In the genomic region with DNA sequence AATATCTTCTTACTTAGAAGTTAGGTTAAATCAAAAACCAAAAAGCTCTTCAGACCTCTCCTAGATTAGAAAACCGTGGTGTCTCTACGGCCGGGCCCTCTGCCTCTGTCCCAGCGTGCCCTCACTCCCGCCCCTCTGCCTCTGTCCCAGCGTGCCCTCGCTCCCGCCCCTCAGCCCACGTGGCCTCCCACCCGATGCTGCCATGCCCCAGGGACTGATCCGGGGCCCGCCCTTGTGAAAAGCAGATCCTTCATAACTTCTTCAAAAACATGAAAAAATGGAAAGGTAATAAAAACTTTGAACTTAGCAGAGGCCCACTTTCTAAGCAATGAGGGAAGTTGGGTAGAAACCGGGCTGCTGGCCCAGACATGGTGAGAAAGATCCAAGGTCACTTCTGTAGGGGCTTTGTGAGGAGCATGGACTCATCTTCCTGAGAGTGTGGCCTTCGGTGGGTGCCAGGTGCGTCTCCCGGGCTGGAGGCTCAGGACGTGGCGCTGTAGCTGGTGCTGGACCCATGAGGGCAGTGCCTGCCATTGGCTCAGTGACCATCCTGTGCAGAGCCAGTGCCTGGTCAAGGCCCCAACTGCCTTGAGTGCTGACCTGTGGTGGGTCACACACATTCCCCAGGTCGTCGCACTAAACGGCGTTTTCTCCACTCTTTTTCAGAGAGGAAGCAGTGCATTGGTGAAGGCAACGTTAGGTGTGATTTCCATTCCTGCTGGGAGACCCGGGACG, we compare ENCODE assay signal across 20 cellular contexts. TPM values are rescaled to one million over a fixed set of nuclear protein-coding genes. Genes with fewer than 3 reads are reported as not detected.
DNase-seq lines count a peak whose midpoint lies in the region; ATAC-seq, FAIRE-seq and TF ChIP-seq lines count a peak whose summit lies in the region.
"Had no signal": no experiment of that assay in that cellular context is flagged by ENCODE, and none has a peak within 500 bp of the region (broad histone marks: within the 10 kb centered on the region; RNA-seq: fewer than 3 reads in every experiment).

No MANE protein-coding gene starts in this region.

- H3K14ac ChIP-seq in H1 (ENCODE audit: insufficient read length), result no peak overlapping the region

- H3K23me2 ChIP-seq in H1 (ENCODE audit: low read depth, low read length), result peaks cover 11% of the 10 kb centered on the region

- H2BK120ac ChIP-seq in H1 (replicated peaks; ENCODE audit: low read depth, low read length), result no peak overlapping the region

- DNase-seq in HEK293T (ENCODE audit: extremely low spot score) (no peak), H1 (ENCODE audit: low read depth in 1 of 2, low spot score in 2 of 2) (no peak), posterior vena cava (ENCODE audit: low spot score) (peak; percentile 78), urothelium cell line (ENCODE audit: low spot score) (no peak)
- DNase-seq: ACHN; BE2C; CD4-positive, alpha-beta memory T cell; GF-D8; GOT3; H9; KG1 had no signal

- peaks cover 8 to 22% (median 17%) of the 10 kb centered on the region in 11 experiments; a peak in 21 of 22 replicates for H3K27me3 ChIP-seq in BLaER1 treated with 17β-estradiol and CSF1 and Interleukin-3, amounts not matched to agents 10 nM and 100 nM
- H3K27me3 ChIP-seq in H1 (replicated peaks in 1 of 4; ENCODE audit: control insufficient read depth in 3 of 4, extremely low read depth in 1 of 4, insufficient read depth in 3 of 4, low read length in 3 of 4) (peaks cover 19 to 31% (median 24%) of the 10 kb centered on the region in 4 experiments), gastroesophageal sphincter (peaks cover 49% of the 10 kb centered on the region)

- no peak overlapping the region for H2BK20ac ChIP-seq in H1 (ENCODE audit: low read length)

- no peak overlapping the region for H3K23ac ChIP-seq in H1 (ENCODE audit: insufficient read length)

- FAIRE-seq in H1 (lab: Jason Lieb, UNC), result no peak
- FAIRE-seq in urothelium cell line (lab: Jason Lieb, UNC), result no peak
- FAIRE-seq: A204.1, HTR-8/SVneo had no signal

- no peak overlapping the region for H3K56ac ChIP-seq in H1 (replicated peaks; ENCODE audit: insufficient read length, low read depth, low read length)

- H3K9ac ChIP-seq in BLaER1 treated with 17β-estradiol and CSF1 and Interleukin-3, amounts not matched to agents 10 nM and 100 nM, result no peak overlapping the region
- H3K9ac ChIP-seq in H1 (replicated peaks in 1 of 4; ENCODE audit: extremely low read depth in 1 of 4, low read depth in 3 of 4, low read length in 3 of 4), result no peak overlapping the region

- H3K4me3 ChIP-seq in BLaER1 treated with 17β-estradiol and CSF1 and Interleukin-3, amounts not matched to agents 10 nM and 100 nM, result no peak overlapping the region
- H3K4me3 ChIP-seq in H1 (ENCODE audit: extremely low read depth in 1 of 4, insufficient read depth in 2 of 4, low read depth in 3 of 4, low read length in 4 of 4) (no peak overlapping the region), gastroesophageal sphincter (no peak overlapping the region)

- no peaks in the 10 kb centered on the region for H3K4me1 Mint-ChIP-seq in activated T-helper 17 cell treated with anti-CD3 and anti-CD28 coated beads, Interleukin-2, amount 50 U/mL, for 72 hours
- H3K4me1 Mint-ChIP-seq: CD14-positive monocyte had no signal

- peaks cover 0 to 16% (median 4%) of the 10 kb centered on the region in 11 experiments; a peak in 8 of 22 replicates for H4K20me1 ChIP-seq in BLaER1 treated with 17β-estradiol and CSF1 and Interleukin-3, amounts not matched to agents 10 nM and 100 nM
- H4K20me1 ChIP-seq in H1 (replicated peaks in 1 of 2; ENCODE audit: control insufficient read depth in 1 of 2, insufficient read depth in 2 of 2, low read length in 2 of 2), result peaks cover 0 to 5% of the 10 kb centered on the region in 2 experiments

- H3K79me2 ChIP-seq in H1 (ENCODE audit: control insufficient read depth in 1 of 2, insufficient read depth in 2 of 2, low read length in 2 of 2), result no peaks in the 10 kb centered on the region

- intact Hi-C loops in posterior vena cava (cut with DNase I), result no loop called here

- peak overlapping the region; percentile 24; the same call in 1 of the 2 replicates for H2AK5ac ChIP-seq in H1 (ENCODE audit: low read depth, low read length)

- H4K5ac ChIP-seq in H1 (ENCODE audit: insufficient read length, low read depth, low read length), result no peak overlapping the region

- no peaks in the 10 kb centered on the region for H3K9me3 ChIP-seq in BLaER1 treated with 17β-estradiol and CSF1 and Interleukin-3, amounts not matched to agents 10 nM and 100 nM (replicated peaks in 1 of 11)
- H3K9me3 ChIP-seq in H1 (ENCODE audit: insufficient read depth in 2 of 2, low read depth in 1 of 2, low read length in 1 of 2) (no peaks in the 10 kb centered on the region; a peak in 1 of 4 replicates), gastroesophageal sphincter (no peaks in the 10 kb centered on the region)
- H3K9me3 ChIP-seq: BE2C had no signal

- no peak overlapping the region for H4K8ac ChIP-seq in H1 (ENCODE audit: extremely low read depth, insufficient read depth, low read length)

- no peak overlapping the region for H2BK5ac ChIP-seq in H1 (ENCODE audit: low read depth, low read length)

- H3K27ac ChIP-seq in BLaER1 treated with 17β-estradiol and CSF1 and Interleukin-3, amounts not matched to agents 10 nM and 100 nM, result no peak overlapping the region
- no peak overlapping the region for H3K27ac ChIP-seq in H1 (ENCODE audit: low read depth, low read length)
- no peak overlapping the region for H3K27ac ChIP-seq in gastroesophageal sphincter
- H3K27ac ChIP-seq: HL-60 had no signal

- H3K4ac ChIP-seq in H1 (replicated peaks; ENCODE audit: insufficient read length, low read depth, low read length), result no peak overlapping the region

- no peaks in the 10 kb centered on the region for H3K9me3 Mint-ChIP-seq in activated T-helper 17 cell treated with anti-CD3 and anti-CD28 coated beads, Interleukin-2, amount 50 U/mL, for 72 hours
- H3K9me3 Mint-ChIP-seq: IgD-negative memory B cell had no signal

- CTCF ChIA-PET in HEK293T (lab: Yijun Ruan, JAX), result no interaction called here
- CTCF ChIA-PET in H1 (lab: Charles Lee; ENCODE audit: partially characterized antibody), result interaction anchor here (0.8 to 1.1 kb wide), 2 partner anchors 39 to 171 kb away, joined by 3 read pairs; no protein-coding TSS in a partner anchor

- TF ChIP-seq EP300 in H1 (IDR thresholded peaks at IDR 0.05; ENCODE audit: borderline replicate concordance in 1 of 2, low read depth in 2 of 2, low read length in 2 of 2) (no peak), gastroesophageal sphincter (IDR thresholded peaks at IDR 0.05) (no peak)

- ATAC-seq in activated T-helper 17 cell treated with anti-CD3 and anti-CD28 coated beads, Interleukin-2, amount 50 U/mL, for 72 hours (replicated peaks), result no peak
- no peak for ATAC-seq in gastroesophageal sphincter
- ATAC-seq in HG02678 (IDR thresholded peaks at IDR 0.05; ENCODE audit: unreplicated experiment), result no peak

- H3K27me3 Mint-ChIP-seq in activated T-helper 17 cell treated with anti-CD3 and anti-CD28 coated beads, Interleukin-2, amount 50 U/mL, for 72 hours, result peaks cover 25% of the 10 kb centered on the region

- H3K79me1 ChIP-seq in H1 (ENCODE audit: low read depth, low read length), result peaks cover 6% of the 10 kb centered on the region

- H2BK12ac ChIP-seq in H1 (ENCODE audit: low read depth, low read length), result no peak overlapping the region

- H2BK15ac ChIP-seq in H1 (ENCODE audit: low read length), result no peak overlapping the region

- POLR2A ChIA-PET in HEK293T (lab: Yijun Ruan, JAX) (no interaction called here), H1 (lab: Charles Lee; ENCODE audit: partially characterized antibody) (no interaction called here)

- no peak overlapping the region for H3K4me3 Mint-ChIP-seq in activated T-helper 17 cell treated with anti-CD3 and anti-CD28 coated beads, Interleukin-2, amount 50 U/mL, for 72 hours
- H3K4me3 Mint-ChIP-seq: CD14-positive monocyte; CD4-positive, alpha-beta memory T cell; H9 had no signal

- no peak overlapping the region for H4K91ac ChIP-seq in H1 (replicated peaks; ENCODE audit: insufficient read length, low read length)

- H3K36me3 Mint-ChIP-seq in activated T-helper 17 cell treated with anti-CD3 and anti-CD28 coated beads, Interleukin-2, amount 50 U/mL, for 72 hours (ENCODE audit: low read depth), result no peaks in the 10 kb centered on the region
- H3K36me3 Mint-ChIP-seq: CD4-positive, alpha-beta memory T cell had no signal

- peak overlapping the region; percentile 13; the same call in 1 of the 2 replicates for H3K18ac ChIP-seq in H1 (ENCODE audit: extremely low read depth, low read length)

- 86% methylated on average over 21 of the region's 25 CpGs; no CpG with 5 or more reads in 1 of the 2 experiments for WGBS in H1 (ENCODE audit: extremely low coverage in 1 of 2, insufficient coverage in 1 of 2, insufficient read length in 1 of 2, insufficient replicate concordance in 2 of 2, low coverage in 1 of 2, low lambda C conversion rate in 2 of 2, missing lambda C conversion rate in 1 of 2), 2 experiments
- WGBS in gastroesophageal sphincter (ENCODE audit: low coverage in 1 of 2), 2 donors, result 58 to 84% methylated on average over 3 to 16 of the region's 25 CpGs

- H3K27ac Mint-ChIP-seq in activated T-helper 17 cell treated with anti-CD3 and anti-CD28 coated beads, Interleukin-2, amount 50 U/mL, for 72 hours, result no peak overlapping the region
- H3K27ac Mint-ChIP-seq: CD14-positive monocyte, IgD-negative memory B cell had no signal

- no peaks in the 10 kb centered on the region for H3K36me3 ChIP-seq in BLaER1 treated with 17β-estradiol and CSF1 and Interleukin-3, amounts not matched to agents 10 nM and 100 nM
- no peaks in the 10 kb centered on the region for H3K36me3 ChIP-seq in H1 (ENCODE audit: control insufficient read depth in 2 of 4, insufficient read depth in 4 of 4, low read length in 3 of 4)
- H3K36me3 ChIP-seq in gastroesophageal sphincter, result no peaks in the 10 kb centered on the region
- H3K36me3 ChIP-seq: BE2C had no signal

- TF ChIP-seq CTCF in H1 (IDR thresholded peaks at IDR 0.05; ENCODE audit: control extremely low read depth in 1 of 3, insufficient read depth in 1 of 3, low read depth in 1 of 3, low read length in 3 of 3) (no peak), gastroesophageal sphincter (IDR thresholded peaks at IDR 0.05) (no peak)

- no peak for TF ChIP-seq POLR2A in H1 (IDR thresholded peaks at IDR 0.05; ENCODE audit: control extremely low read depth in 1 of 2, low read depth in 2 of 2, low read length in 2 of 2)
- TF ChIP-seq POLR2A in gastroesophageal sphincter (IDR thresholded peaks at IDR 0.05), result no peak

- H3K4me1 ChIP-seq in BLaER1 treated with 17β-estradiol and CSF1 and Interleukin-3, amounts not matched to agents 10 nM and 100 nM, result peaks cover 0 to 41% (median 15%) of the 10 kb centered on the region in 10 experiments; a peak in 12 of 20 replicates
- peaks cover 0 to 11% (median 2%) of the 10 kb centered on the region in 4 experiments; a peak in 2 of 7 replicates for H3K4me1 ChIP-seq in H1 (replicated peaks in 1 of 4; ENCODE audit: control insufficient read depth in 3 of 4, insufficient read depth in 4 of 4, low read length in 3 of 4)
- peaks cover 0 to 17% (median 9%) of the 10 kb centered on the region in 3 donors for H3K4me1 ChIP-seq in gastroesophageal sphincter
- H3K4me1 ChIP-seq: BE2C had no signal

- peak overlapping the region in 8 of 11 experiments; percentile 6 to 37 (median 28); a peak in 10 of 22 replicates for H3K4me2 ChIP-seq in BLaER1 treated with 17β-estradiol and CSF1 and Interleukin-3, amounts not matched to agents 10 nM and 100 nM
- no peak overlapping the region for H3K4me2 ChIP-seq in H1 (ENCODE audit: insufficient read depth in 1 of 2, low read depth in 2 of 2, low read length in 2 of 2)

- H2AFZ ChIP-seq in H1 (ENCODE audit: low read length), result no peak overlapping the region

- TF ChIP-seq RAD21 in H1 (IDR thresholded peaks at IDR 0.05 in 1 of 2, conservative IDR thresholded peaks at IDR 0.05 in 1 of 2; ENCODE audit: low read depth in 2 of 2, low read length in 2 of 2), result no peak

RNA-seq across cellular contexts. Expression of a gene that starts 4.9 kb away (rescaled TPM):
- 15.2 and 16.4 TPM in 2 replicates for total RNA-seq in H1 (2021; fragmentation: NEBNext Ultra II Directional; extraction: Animal tissue kit (Norgen Biotek cat#: 25700))
- 12.9 and 21.6 TPM in 2 replicates for polyA plus RNA-seq in H1 (2011; rRNA removed)
- 12.2 TPM for polyA plus RNA-seq in H1 (2011; cell fraction: cytosol; rRNA removed)
- 51.0 TPM for polyA plus RNA-seq in H1 (2011; cell fraction: nucleus; rRNA removed)
- polyA plus RNA-seq in H1 (2012, experiment 1 of 2), result 17.8 to 24.2 TPM (median 20.8 TPM) in 4 replicates
- 13.3 TPM for polyA plus RNA-seq in H1 (2012, experiment 2 of 2)
- polyA plus RNA-seq in H1 (2013, experiment 1 of 2), result 15.1 TPM
- polyA plus RNA-seq in H1 (2013, experiment 2 of 2), result 13.3 TPM
- 7.1 and 10.2 TPM in 2 replicates for polyA minus RNA-seq in H1 (2011; rRNA and poly(A)+ RNA removed)
- polyA minus RNA-seq in H1 (2011; cell fraction: cytosol; rRNA and poly(A)+ RNA removed), result 7.7 TPM
- 9.5 TPM for polyA minus RNA-seq in H1 (2011; cell fraction: nucleus; rRNA and poly(A)+ RNA removed)
- total RNA-seq in posterior vena cava (1 to 10 TPM; 1.4 to 2.1 TPM), gastroesophageal sphincter (1 to 10 TPM; 1.6 to 2.6 (median 1.9) TPM)
- 10 to 100 TPM; 14.3 to 23.5 TPM for total RNA-seq in activated T-helper 17 cell treated with anti-CD3 and anti-CD28 coated beads, Interleukin-2, amount 50 U/mL, for 72 hours
- polyA plus RNA-seq: CD14-positive monocyte, IgD-negative memory B cell had no signal

Comparison
In these comparisons a context has a peak if more than half of its experiments do, and no peak if none do; other contexts are left out.
1. H3K4me2 ChIP-seq: peak in BLaER1 treated with 17β-estradiol and CSF1 and Interleukin-3, amounts not matched to agents 10 nM and 100 nM (8 of 11); none in H1 (0 of 2).